8 cellular contexts compared by ENCODE assay signal in the genomic region with DNA sequence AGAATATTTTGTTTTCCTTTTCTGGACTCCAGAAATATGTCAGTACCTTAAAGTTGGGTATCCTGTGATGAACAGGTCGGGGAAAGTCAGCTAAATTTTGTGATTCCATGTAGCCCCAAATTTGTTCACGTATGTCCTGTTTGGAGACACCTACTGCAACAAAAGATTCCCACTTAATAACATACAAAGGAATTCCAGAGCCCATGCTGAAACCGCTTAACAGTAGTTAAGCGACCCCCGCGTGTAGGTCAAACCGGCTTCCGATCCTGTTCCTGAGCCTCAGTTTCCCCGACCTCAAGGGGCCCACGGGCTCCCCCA. TPM values are rescaled to one million over a fixed set of nuclear protein-coding genes. Genes with fewer than 3 reads are reported as not detected.
DNase-seq lines count a peak whose midpoint lies in the region; ATAC-seq and TF ChIP-seq lines count a peak whose summit lies in the region.

No MANE protein-coding gene starts in this region.

- H3K4me1 ChIP-seq in lower lobe of right lung = peaks cover 14% of the 10 kb centered on the region
- no peaks in the 10 kb centered on the region for H3K4me1 ChIP-seq in uterus

- H3K36me3 ChIP-seq in lower lobe of right lung (peaks cover 23% of the 10 kb centered on the region), uterus (no peaks in the 10 kb centered on the region)

- peak overlapping the region; percentile 97 for H3K27ac Mint-ChIP-seq in activated naive CD4-positive, alpha-beta T cell treated with anti-CD3 and anti-CD28 coated beads, Interleukin-2, amount 10 ng/mL, durations not matched to agents 7 days and 5 days
- peak overlapping the region; percentile 54 to 97 (median 96) for H3K27ac Mint-ChIP-seq in brain

- H3K36me3 Mint-ChIP-seq in activated naive CD4-positive, alpha-beta T cell treated with anti-CD3 and anti-CD28 coated beads, Interleukin-2, amount 10 ng/mL, durations not matched to agents 7 days and 5 days = peaks cover 9% of the 10 kb centered on the region
- H3K36me3 Mint-ChIP-seq in brain = no peaks in the 10 kb centered on the region

- TF ChIP-seq CTCF in brain (conservative IDR thresholded peaks at IDR 0.05) = no peak
- TF ChIP-seq CTCF in lower lobe of right lung (IDR thresholded peaks at IDR 0.05) = no peak
- TF ChIP-seq CTCF in uterus (IDR thresholded peaks at IDR 0.05) = no peak
- no peak for TF ChIP-seq CTCF in omental fat pad (IDR thresholded peaks at IDR 0.05)

- peak overlapping the region; percentile 94 for H3K4me3 Mint-ChIP-seq in activated naive CD4-positive, alpha-beta T cell treated with anti-CD3 and anti-CD28 coated beads, Interleukin-2, amount 10 ng/mL, durations not matched to agents 7 days and 5 days
- H3K4me3 Mint-ChIP-seq in brain = peak overlapping the region; percentile 91 to 95 (median 93)

- DNase-seq in activated naive CD4-positive, alpha-beta T cell treated with anti-CD3 and anti-CD28 coated beads, Interleukin-2, amount 10 ng/mL, durations not matched to agents 7 days and 5 days = no peak
- no peak for DNase-seq in activated naive CD4-positive, alpha-beta T cell (lab: John Stamatoyannopoulos, UW)
- DNase-seq in lower lobe of right lung (no peak), uterus (no peak), omental fat pad (ENCODE audit: low spot score) (no peak), NAMALWA (ENCODE audit: low spot score) (no peak)
- DNase-seq in activated CD8-positive, alpha-beta memory T cell treated with anti-CD3 and anti-CD28 coated beads for 24 hours = no peak

- peaks cover 24% of the 10 kb centered on the region for H3K27me3 Mint-ChIP-seq in activated naive CD4-positive, alpha-beta T cell treated with anti-CD3 and anti-CD28 coated beads, Interleukin-2, amount 10 ng/mL, durations not matched to agents 7 days and 5 days
- H3K27me3 Mint-ChIP-seq in brain = peaks cover 20% of the 10 kb centered on the region

- no peaks in the 10 kb centered on the region for H3K9me3 Mint-ChIP-seq in activated naive CD4-positive, alpha-beta T cell treated with anti-CD3 and anti-CD28 coated beads, Interleukin-2, amount 10 ng/mL, durations not matched to agents 7 days and 5 days
- H3K9me3 Mint-ChIP-seq in brain = peaks cover 0 to 8% (median 0%) of the 10 kb centered on the region in 5 experiments

- peaks cover 27% of the 10 kb centered on the region for H3K4me1 Mint-ChIP-seq in activated naive CD4-positive, alpha-beta T cell treated with anti-CD3 and anti-CD28 coated beads, Interleukin-2, amount 10 ng/mL, durations not matched to agents 7 days and 5 days
- H3K4me1 Mint-ChIP-seq in brain = peaks cover 39% of the 10 kb centered on the region

- peak overlapping the region; percentile 87 for H3K4me3 ChIP-seq in lower lobe of right lung
- peak overlapping the region; percentile 92 to 93 for H3K4me3 ChIP-seq in uterus

- intact Hi-C loops in lower lobe of right lung (cut with DNase I) (no loop called here), uterus (cut with DNase I; ENCODE audit: low total_unique reads) (no loop called here)

- ATAC-seq in lower lobe of right lung (peak in 1 of 2 donors; percentile 5), omental fat pad (ENCODE audit: low FRiP score) (no peak)

- no peak for TF ChIP-seq POLR2A in uterus (IDR thresholded peaks at IDR 0.05)

- peak overlapping the region; percentile 95 for H3K27ac ChIP-seq in lower lobe of right lung
- H3K27ac ChIP-seq in uterus = peak overlapping the region; percentile 83 to 91

- CTCF ChIA-PET in activated naive CD4-positive, alpha-beta T cell treated with anti-CD3 and anti-CD28 coated beads, Interleukin-2, amount 10 ng/mL, durations not matched to agents 7 days and 5 days (lab: Charles Lee) = no interaction called here

- H3K27me3 ChIP-seq in lower lobe of right lung (ENCODE audit: low read depth) (peaks cover 4% of the 10 kb centered on the region), uterus (no peaks in the 10 kb centered on the region)

- no peaks in the 10 kb centered on the region for H3K9me3 ChIP-seq in lower lobe of right lung
- H3K9me3 ChIP-seq in uterus = no peaks in the 10 kb centered on the region

RNA-seq across cellular contexts. Expression of a gene that starts 0.5 kb away (rescaled TPM):
- polyA plus RNA-seq in brain (ENCODE audit: insufficient read depth, low read depth, low replicate concordance) = 20.8 TPM
- 21.2 TPM for total RNA-seq in lower lobe of right lung
- total RNA-seq in uterus = 10 to 100 TPM in 2 of 4 donors, 1 to 10 TPM in 2; 2.9 to 26.0 (median 13.1) TPM
- 10 to 100 TPM in 1 of 4 donors, 1 to 10 TPM in 3; 6.4 to 20.2 (median 9.1) TPM for total RNA-seq in omental fat pad

RNA-seq across cellular contexts. Expression of a gene that starts 12.1 kb away (rescaled TPM):
- polyA plus RNA-seq in brain (ENCODE audit: insufficient read depth, low read depth, low replicate concordance) = 0.71 TPM
- 1.6 TPM for total RNA-seq in lower lobe of right lung
- total RNA-seq in uterus = 1 to 10 TPM in 1 of 4 donors, under 1 TPM in 1, not detected in 2; 0.21 to 2.6 TPM
- total RNA-seq in omental fat pad = under 1 TPM; 0.25 to 0.72 (median 0.38) TPM

RNA-seq across cellular contexts. Expression of a gene that starts 23.8 kb away (rescaled TPM):
- 0.22 TPM for polyA plus RNA-seq in brain (ENCODE audit: insufficient read depth, low read depth, low replicate concordance)
- 0.83 TPM for total RNA-seq in lower lobe of right lung
- total RNA-seq in uterus = 1 to 10 TPM in 1 of 4 donors, under 1 TPM in 2, not detected in 1; under 0.01 to 3.2 (median 0.76) TPM
- 1 to 10 TPM in 1 of 4 donors, under 1 TPM in 3; 0.09 to 1.3 (median 0.43) TPM for total RNA-seq in omental fat pad

RNA-seq across cellular contexts. Expression of a gene that starts 44.2 kb away (rescaled TPM):
- polyA plus RNA-seq in brain (ENCODE audit: insufficient read depth, low read depth, low replicate concordance) = 1.4 TPM
- total RNA-seq in lower lobe of right lung (31.2 TPM), uterus (1 to 10 TPM in 3 of 4 donors, under 1 TPM in 1; 0.29 to 4.9 (median 2.0) TPM), omental fat pad (1 to 10 TPM in 3 of 4 donors, under 1 TPM in 1; 0.88 to 6.6 (median 1.4) TPM)
